18 cellular contexts compared by ENCODE assay signal in genomic region chr19:57719901-57720519, GRCh38. TPM values are rescaled to one million over a fixed set of nuclear protein-coding genes. Genes with fewer than 3 reads are reported as not detected.
DNase-seq lines count a peak whose midpoint lies in the region; TF ChIP-seq lines count a peak whose summit lies in the region.
"Had no signal": no experiment of that assay in that cellular context is flagged by ENCODE, and none has a peak within 500 bp of the region (broad histone marks: within the 10 kb centered on the region; RNA-seq: fewer than 3 reads in every experiment).

No MANE protein-coding gene starts in this region.

- in situ Hi-C loops in G401 (cut with HindIII; ENCODE audit: low sequenced_read_pairs): no loop called here

- H3K4me3 Mint-ChIP-seq in Caco-2 (ENCODE audit: unreplicated experiment): no peak overlapping the region

- H3K9me3 Mint-ChIP-seq in Caco-2 (ENCODE audit: unreplicated experiment): peaks cover 70% of the 10 kb centered on the region

- no peak overlapping the region for H3K27ac Mint-ChIP-seq in Caco-2 (ENCODE audit: unreplicated experiment)

- H3K27me3 ChIP-seq in BLaER1 (no peaks in the 10 kb centered on the region), WERI-Rb-1 (ENCODE audit: insufficient read depth, low read depth, severe bottlenecking) (no peaks in the 10 kb centered on the region), Caco-2 (replicated peaks; ENCODE audit: control insufficient read depth, insufficient read depth, low read length) (no peaks in the 10 kb centered on the region)

- H3K4me2 ChIP-seq in BLaER1: no peak overlapping the region
- H3K4me2 ChIP-seq: A549, PC-9, SK-N-SH had no signal

- no TSS peak for BruUV-seq in Caco-2 (replicated peaks; lab: Mats Ljungman, UMichigan)

- H3K9me3 ChIP-seq in BLaER1: peaks cover 65% of the 10 kb centered on the region
- H3K9me3 ChIP-seq in WERI-Rb-1 (ENCODE audit: severe bottlenecking): no peaks in the 10 kb centered on the region
- H3K9me3 ChIP-seq in Caco-2: peaks cover 25% of the 10 kb centered on the region

- H3K4me1 Mint-ChIP-seq in Caco-2 (ENCODE audit: low read depth, unreplicated experiment): no peaks in the 10 kb centered on the region

- intact Hi-C loops in Caco-2 (cut with micrococcal nuclease; ENCODE audit: unreplicated experiment): no loop called here

- H3K27ac ChIP-seq in BLaER1 (no peak overlapping the region), WERI-Rb-1 (peak overlapping the region; percentile 61)
- H3K27ac ChIP-seq: A549, PC-9 had no signal

- POLR2A ChIA-PET in Caco-2 (lab: Charles Lee): no interaction called here

- no peak overlapping the region for H3K9ac ChIP-seq in BLaER1
- H3K9ac ChIP-seq: SK-N-SH had no signal

- H3K36me3 ChIP-seq in BLaER1 (peaks cover 86% of the 10 kb centered on the region), WERI-Rb-1 (peaks cover 42% of the 10 kb centered on the region), Caco-2 (ENCODE audit: control insufficient read depth, insufficient read depth, low read length) (peaks cover 2% of the 10 kb centered on the region; the same call in 1 of the 2 replicates)

- H3K4me3 ChIP-seq in BLaER1: 0 out of 2 replicates have a peak overlapping the region, but pooled peaks have one; percentile 18
- H3K4me3 ChIP-seq in WERI-Rb-1 (ENCODE audit: low read depth, low read length): no peak overlapping the region
- H3K4me3 ChIP-seq in Caco-2 (ENCODE audit: low read depth, low read length): no peak overlapping the region
- H3K4me3 ChIP-seq: A549, HAP-1, PC-9 had no signal

- TF ChIP-seq CTCF in WERI-Rb-1 (IDR thresholded peaks at IDR 0.05; ENCODE audit: low read depth, low read length): no peak
- no peak for TF ChIP-seq CTCF in Caco-2 (IDR thresholded peaks at IDR 0.05; ENCODE audit: insufficient read depth in 1 of 2, low read depth in 1 of 2, low read length in 1 of 2, severe bottlenecking in 1 of 2, unreplicated experiment in 1 of 2)

- no peaks in the 10 kb centered on the region for H4K20me1 ChIP-seq in BLaER1

- CTCF ChIA-PET in Caco-2 (lab: Charles Lee): no interaction called here

- no peaks in the 10 kb centered on the region for H3K4me1 ChIP-seq in BLaER1
- H3K4me1 ChIP-seq in Caco-2: no peaks in the 10 kb centered on the region
- H3K4me1 ChIP-seq: A549, HAP-1 had no signal

- peaks cover 17% of the 10 kb centered on the region for H3K36me3 Mint-ChIP-seq in Caco-2 (ENCODE audit: insufficient read depth, unreplicated experiment)

- peak; percentile 80 for DNase-seq in G401 (ENCODE audit: low spot score)
- peak; percentile 21 for DNase-seq in WERI-Rb-1
- peak; percentile 74 for DNase-seq in mesenteric fat pad (ENCODE audit: low spot score)
- no peak for DNase-seq in Caco-2
- no peak for DNase-seq in COLO829 (ENCODE audit: low spot score)
- DNase-seq in DMS114 treated with DMSO at 0.1 percent for 48 hours (lab: John Stamatoyannopoulos, UW; ENCODE audit: unreplicated experiment): no peak
- DNase-seq in effector CD4-positive, alpha-beta T cell: no peak
- DNase-seq: DMS153, NCI-H1105 treated with DMSO at 0.1 percent for 48 hours, NCI-H1930, NCI-H2227 treated with DMSO at 0.1 percent for 48 hours, PC-9, Right ventricle myocardium superior, SK-N-SH had no signal

- H3K27me3 Mint-ChIP-seq in Caco-2 (ENCODE audit: insufficient read depth, unreplicated experiment): no peaks in the 10 kb centered on the region

RNA-seq across cellular contexts. Expression of gene ZNF671, which starts 7.4 kb away (rescaled TPM):
- total RNA-seq in G401 (2014; rRNA removed; shearing (Covaris generic)): not detected in 2 replicates
- 3.9 TPM for total RNA-seq in mesenteric fat pad
- total RNA-seq in Caco-2 (2022): not detected in 2 replicates
- total RNA-seq: HepG2 had no signal

RNA-seq across cellular contexts. Expression of gene ZNF154, which starts 11.0 kb away (rescaled TPM):
- not detected in 2 replicates for total RNA-seq in G401 (2014; rRNA removed; shearing (Covaris generic))
- 4.8 TPM for total RNA-seq in mesenteric fat pad
- total RNA-seq in Caco-2 (2022): not detected in 2 replicates
- total RNA-seq: HepG2 had no signal

RNA-seq across cellular contexts. Expression of gene ZNF776, which starts 26.6 kb away (rescaled TPM):
- 10.8 and 11.0 TPM in 2 replicates for total RNA-seq in G401 (2014; rRNA removed; shearing (Covaris generic))
- 11.5 TPM for total RNA-seq in mesenteric fat pad
- 15.6 and 16.0 TPM in 2 replicates for total RNA-seq in Caco-2 (2022)

RNA-seq across cellular contexts. Expression of gene ZNF551, which starts 38.2 kb away (rescaled TPM):
- total RNA-seq in G401 (2014; rRNA removed; shearing (Covaris generic)): 11.7 and 15.8 TPM in 2 replicates
- total RNA-seq in mesenteric fat pad: 9.9 TPM
- total RNA-seq in Caco-2 (2022): 12.7 and 14.8 TPM in 2 replicates

RNA-seq across cellular contexts. Expression of gene ZNF586, which starts 49.5 kb away (rescaled TPM):
- total RNA-seq in G401 (2014; rRNA removed; shearing (Covaris generic)): 11.3 and 20.8 TPM in 2 replicates
- total RNA-seq in mesenteric fat pad (13.0 TPM), Caco-2 (2022) (6.2 and 9.1 TPM in 2 replicates)

Comparison
In these comparisons a context has a peak if more than half of its experiments do, and no peak if none do; other contexts are left out.
1. DNase-seq: peak in G401 (single experiment), WERI-Rb-1 (single experiment) and mesenteric fat pad (single experiment); none in Caco-2 (0 of 2), COLO829 (single experiment), DMS114 treated with DMSO at 0.1 percent for 48 hours (single experiment) and effector CD4-positive, alpha-beta T cell (single experiment).